ENCODE assay signal across 25 cellular contexts in genomic region chr5:1142886-1143669, GRCh38. TPM values are rescaled to one million over a fixed set of nuclear protein-coding genes. Genes with fewer than 3 reads are reported as not detected.
"Had no signal": no experiment of that assay in that cellular context is flagged by ENCODE, and none has a peak within 500 bp of the region (broad histone marks: within the 10 kb centered on the region; RNA-seq: fewer than 3 reads in every experiment).

No MANE protein-coding gene starts in this region.

- H3K27me3 ChIP-seq: SJCRH30 had no signal

- H3K9me3 ChIP-seq: SJCRH30, SK-N-SH had no signal

- H3K36me3 Mint-ChIP-seq: activated naive CD8-positive, alpha-beta T cell; brain had no signal

- H3K4me1 Mint-ChIP-seq: activated T-helper 17 cell treated with anti-CD3 and anti-CD28 coated beads, Interleukin-2, amount 50 U/mL, for 72 hours had no signal

- ATAC-seq: activated CD4-positive, alpha-beta T cell treated with anti-CD3 and anti-CD28 coated beads for 36 hours; activated T-helper 17 cell treated with anti-CD3 and anti-CD28 coated beads, Interleukin-2, amount 50 U/mL, for 72 hours had no signal

- H3K9me3 Mint-ChIP-seq: activated CD4-positive, alpha-beta memory T cell treated with anti-CD3 and anti-CD28 coated beads, Interleukin-2, amount 10 ng/mL, durations not matched to agents 7 days and 5 days; activated naive CD4-positive, alpha-beta T cell treated with anti-CD3 and anti-CD28 coated beads for 36 hours; activated T-helper 17 cell treated with anti-CD3 and anti-CD28 coated beads, Interleukin-2, amount 50 U/mL, for 72 hours; brain had no signal

- H3K27ac ChIP-seq: SJCRH30, VCaP had no signal

- H3K4me3 ChIP-seq: SJCRH30 had no signal

- H3K4me1 ChIP-seq: SJCRH30 had no signal

- H3K36me3 ChIP-seq: SJCRH30 had no signal

- H3K27ac Mint-ChIP-seq: activated CD4-positive, alpha-beta memory T cell treated with anti-CD3 and anti-CD28 coated beads, Interleukin-2, amount 10 ng/mL, durations not matched to agents 7 days and 5 days; activated CD4-positive, alpha-beta T cell treated with anti-CD3 and anti-CD28 coated beads for 36 hours; activated naive CD4-positive, alpha-beta T cell treated with anti-CD3 and anti-CD28 coated beads for 36 hours; activated naive CD8-positive, alpha-beta T cell; activated T-helper 17 cell treated with anti-CD3 and anti-CD28 coated beads, Interleukin-2, amount 50 U/mL, for 72 hours; brain had no signal

- DNase-seq: activated CD4-positive, alpha-beta memory T cell treated with anti-CD3 and anti-CD28 coated beads, Interleukin-2, amount 10 ng/mL, durations not matched to agents 7 days and 5 days; activated CD4-positive, alpha-beta T cell treated with anti-CD3 and anti-CD28 coated beads for 36 hours; activated CD4-positive, alpha-beta T cell treated with anti-CD3 and anti-CD28 coated beads, Interleukin-2, amount 50 U/mL, for 1 hour; activated gamma-delta T cell; activated naive CD4-positive, alpha-beta T cell treated with anti-CD3 and anti-CD28 coated beads for 36 hours; activated T-cell treated with anti-CD3 and anti-CD28 coated beads for 4 hours; activated T-cell treated with anti-CD3 and anti-CD28 coated beads, Interleukin-2, amount 50 U/mL, for 48 hours; MM.1S; NCI-H1105; NCI-H1436; NCI-H187; NCI-H2081; NCI-H510A treated with DMSO at 0.1 percent for 48 hours; NCI-H69; NK-92 treated with Interleukin-12 subunit alpha and Interleukin-12 subunit beta, amount 100 ng/mL, for 24 hours; SJCRH30; SK-N-SH; T-helper 1 cell had no signal

- H3K4me3 Mint-ChIP-seq: activated CD4-positive, alpha-beta memory T cell treated with anti-CD3 and anti-CD28 coated beads, Interleukin-2, amount 10 ng/mL, durations not matched to agents 7 days and 5 days; activated CD4-positive, alpha-beta T cell treated with anti-CD3 and anti-CD28 coated beads for 36 hours; activated naive CD4-positive, alpha-beta T cell treated with anti-CD3 and anti-CD28 coated beads for 36 hours; activated naive CD8-positive, alpha-beta T cell; activated T-helper 17 cell treated with anti-CD3 and anti-CD28 coated beads, Interleukin-2, amount 50 U/mL, for 72 hours; brain had no signal

- H3K27me3 Mint-ChIP-seq: activated naive CD8-positive, alpha-beta T cell had no signal

RNA-seq across cellular contexts. Expression of gene SLC6A19, which starts 58.3 kb away (rescaled TPM):
- total RNA-seq: activated CD4-positive, alpha-beta memory T cell treated with anti-CD3 and anti-CD28 coated beads, Interleukin-2, amount 10 ng/mL, durations not matched to agents 7 days and 5 days; activated CD4-positive, alpha-beta T cell treated with anti-CD3 and anti-CD28 coated beads for 36 hours; activated CD8-positive, alpha-beta memory T cell treated with anti-CD3 and anti-CD28 coated beads for 36 hours; activated naive CD4-positive, alpha-beta T cell treated with anti-CD3 and anti-CD28 coated beads for 36 hours; activated T-helper 17 cell treated with anti-CD3 and anti-CD28 coated beads, Interleukin-2, amount 50 U/mL, for 72 hours; astrocyte; SJCRH30; T-helper 2 cell treated with Interferon-gamma antibody and Interleukin-4, amounts not matched to agents 100 ng/mL and 5 ng/mL, for 36 hours had no signal
